ENCODE assay signal across 8 cellular contexts in the genomic region with DNA sequence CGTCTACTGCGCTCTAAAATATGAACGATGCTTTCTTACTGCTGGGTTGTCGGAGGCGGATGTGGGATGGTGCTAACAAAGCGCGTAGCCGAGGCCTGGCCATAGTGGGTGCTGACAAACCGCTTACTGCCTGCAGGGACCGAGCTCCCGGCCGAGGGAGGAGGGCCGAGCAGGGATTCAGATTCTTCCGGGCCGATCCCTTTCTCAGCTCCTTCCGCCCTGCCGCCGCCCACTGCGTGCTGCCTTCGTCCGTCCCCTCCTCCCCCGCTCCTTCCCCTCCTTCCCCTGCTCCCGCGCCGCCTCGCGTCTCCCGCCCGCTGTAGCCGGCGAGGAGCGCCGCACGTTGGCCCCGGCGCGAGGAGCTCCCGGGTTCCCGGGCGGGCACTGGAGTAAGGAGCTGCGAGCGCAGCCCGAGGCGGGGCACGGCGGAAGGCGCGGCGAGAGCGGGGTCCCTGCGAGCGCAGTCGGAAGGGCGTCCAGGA. TPM values are rescaled to one million over a fixed set of nuclear protein-coding genes. Genes with fewer than 3 reads are reported as not detected.
DNase-seq lines count a peak whose midpoint lies in the region; ATAC-seq and TF ChIP-seq lines count a peak whose summit lies in the region.

A gene (plus strand): TSS at position 271 of the 482 bp plus-strand sequence.

- DNase-seq in NCI-H1436 (lab: John Stamatoyannopoulos, UW), result peak; percentile 18
- no peak for DNase-seq in NCI-H1436 treated with DMSO at 0.1 percent for 48 hours (lab: John Stamatoyannopoulos, UW)
- peak; percentile 50 for DNase-seq in LHCN-M2 (ENCODE audit: low read depth)
- peak; percentile 58 for DNase-seq in activated naive CD8-positive, alpha-beta T cell treated with anti-CD3 and anti-CD28 coated beads, Interleukin-2, amount 10 ng/mL, durations not matched to agents 7 days and 5 days
- DNase-seq in heart left ventricle, result peak; percentile 59 to 80 (median 70)
- DNase-seq in ovary, result peak; percentile 38 to 70 (median 56)
- no peak for DNase-seq in GM19238 (ENCODE audit: insufficient read length, low spot score)
- DNase-seq in GM19240 (ENCODE audit: insufficient read length, low spot score), result no peak

- H3K27me3 ChIP-seq in heart left ventricle (peaks cover 3 to 33% (median 18%) of the 10 kb centered on the region in 9 donors), ovary (no peaks in the 10 kb centered on the region)

- no peak within 1 kb of the TSS for H3K27ac Mint-ChIP-seq in activated naive CD8-positive, alpha-beta T cell treated with anti-CD3 and anti-CD28 coated beads, Interleukin-2, amount 10 ng/mL, durations not matched to agents 7 days and 5 days

- H3K27ac ChIP-seq in heart left ventricle (peak within 1 kb of the TSS in 2 of 12 donors; percentile 8 to 46), ovary (no peak within 1 kb of the TSS)

- peak within 1 kb of the TSS; percentile 79 for H3K4me3 Mint-ChIP-seq in activated naive CD8-positive, alpha-beta T cell treated with anti-CD3 and anti-CD28 coated beads, Interleukin-2, amount 10 ng/mL, durations not matched to agents 7 days and 5 days

- TF ChIP-seq CTCF in heart left ventricle (IDR thresholded peaks at IDR 0.05) (no peak), ovary (IDR thresholded peaks at IDR 0.05) (no peak)

- H3K9me3 Mint-ChIP-seq in activated naive CD8-positive, alpha-beta T cell treated with anti-CD3 and anti-CD28 coated beads, Interleukin-2, amount 10 ng/mL, durations not matched to agents 7 days and 5 days, result no peaks in the 10 kb centered on the region

- POLR2A ChIA-PET in activated naive CD8-positive, alpha-beta T cell treated with anti-CD3 and anti-CD28 coated beads, Interleukin-2, amount 10 ng/mL, durations not matched to agents 7 days and 5 days (lab: Charles Lee), result no interaction called here

- H3K4me1 ChIP-seq in heart left ventricle (peaks cover 0 to 22% (median 10%) of the 10 kb centered on the region in 12 donors), ovary (ENCODE audit: insufficient read depth) (no peaks in the 10 kb centered on the region)

- H3K9me3 ChIP-seq in heart left ventricle (no peaks in the 10 kb centered on the region), ovary (no peaks in the 10 kb centered on the region)

- ATAC-seq in activated naive CD8-positive, alpha-beta T cell treated with anti-CD3 and anti-CD28 coated beads, Interleukin-2, amount 10 ng/mL, durations not matched to agents 7 days and 5 days (ENCODE audit: low read depth), result peak; percentile 86
- ATAC-seq in heart left ventricle, result peak; percentile 55 to 88 (median 82)

- H3K27me3 Mint-ChIP-seq in activated naive CD8-positive, alpha-beta T cell treated with anti-CD3 and anti-CD28 coated beads, Interleukin-2, amount 10 ng/mL, durations not matched to agents 7 days and 5 days, result peaks cover 37% of the 10 kb centered on the region

- H3K36me3 ChIP-seq in heart left ventricle, result no peaks in the 10 kb centered on the region
- H3K36me3 ChIP-seq in ovary, result no peaks in the 10 kb centered on the region

- H3K4me3 ChIP-seq in heart left ventricle, result peak within 1 kb of the TSS; percentile 25 to 66 (median 56)
- peak within 1 kb of the TSS; percentile 47 for H3K4me3 ChIP-seq in ovary

- intact Hi-C loops in heart left ventricle (cut with DNase I) (loop anchor here in 8 of 10 donors (2.0 to 10.0 kb wide), 8 partner anchors 91 to 762 kb away; no protein-coding TSS in a partner anchor), ovary (cut with DNase I) (loop anchor here in 2 of 4 donors (10.0 kb wide), 2 partner anchors 734 to 764 kb away; no protein-coding TSS in a partner anchor)

- no peak for TF ChIP-seq EP300 in ovary (IDR thresholded peaks at IDR 0.05)

- no peaks in the 10 kb centered on the region for H3K36me3 Mint-ChIP-seq in activated naive CD8-positive, alpha-beta T cell treated with anti-CD3 and anti-CD28 coated beads, Interleukin-2, amount 10 ng/mL, durations not matched to agents 7 days and 5 days

- 0 to 1% (median 1%) methylated on average over 32 to 54 of the region's 54 CpGs for WGBS in heart left ventricle, 4 donors
- WGBS in ovary, 3 donors, result 0% methylated on average over 26 to 54 of the region's 54 CpGs

- H3K4me1 Mint-ChIP-seq in activated naive CD8-positive, alpha-beta T cell treated with anti-CD3 and anti-CD28 coated beads, Interleukin-2, amount 10 ng/mL, durations not matched to agents 7 days and 5 days, result peaks cover 6% of the 10 kb centered on the region

- TF ChIP-seq POLR2A in heart left ventricle (IDR thresholded peaks at IDR 0.05) (no peak), ovary (IDR thresholded peaks at IDR 0.05) (no peak)

RNA-seq across cellular contexts. Expression of the gene that starts here (rescaled TPM):
- total RNA-seq in LHCN-M2 (2014; rRNA removed) (0.52 and 0.77 TPM in 2 replicates), heart left ventricle (1 to 10 TPM in 2 of 9 donors, under 1 TPM in 7; 0.13 to 2.0 (median 0.27) TPM), ovary (1 to 10 TPM in 3 of 7 donors, under 1 TPM in 4; 0.35 to 2.2 (median 0.86) TPM)
- 3.7 TPM for polyA plus RNA-seq in LHCN-M2 (2012)
- total RNA-seq in activated naive CD8-positive, alpha-beta T cell treated with anti-CD3 and anti-CD28 coated beads, Interleukin-2, amount 10 ng/mL, durations not matched to agents 7 days and 5 days, result not detected
- polyA plus RNA-seq in heart left ventricle (under 1 TPM; 0.08 to 0.14 TPM), ovary (1 to 10 TPM; 1.3 to 3.0 TPM)

Comparison
In these comparisons a context has a peak if more than half of its experiments do, and no peak if none do; other contexts are left out.
1. DNase-seq: peak in NCI-H1436 (single experiment), LHCN-M2 (single experiment), heart left ventricle (5 of 5) and ovary (5 of 5); none in NCI-H1436 treated with DMSO at 0.1 percent for 48 hours (single experiment), GM19238 (single experiment) and GM19240 (single experiment).
2. Peak in DNase-seq and ATAC-seq in activated naive CD8-positive, alpha-beta T cell treated with anti-CD3 and anti-CD28 coated beads, Interleukin-2, amount 10 ng/mL, durations not matched to agents 7 days and 5 days; RNA of the gene not detected or under 1 TPM.